ENCODE assay signal across 8 cellular contexts in genomic region chr1:235159930-235160329, GRCh38. TPM values are rescaled to one million over a fixed set of nuclear protein-coding genes. Genes with fewer than 3 reads are reported as not detected.
DNase-seq lines count a peak whose midpoint lies in the region; ATAC-seq, FAIRE-seq and TF ChIP-seq lines count a peak whose summit lies in the region.
"Not testable (repeated sequence)": the region's sequence is repeated elsewhere in the genome, so short reads cannot be mapped to it uniquely, and the experiment has no call there.

No MANE protein-coding gene starts in this region.

- BruUV-seq in endothelial cell of umbilical vein (replicated peaks; lab: Mats Ljungman, UMichigan): not testable (repeated sequence)

- not testable (repeated sequence) for TF ChIP-seq CTCF in DND-41 (IDR thresholded peaks at IDR 0.05; ENCODE audit: borderline replicate concordance, extremely low read depth, low read length, poor library complexity, severe bottlenecking); LNCaP clone FGC (IDR thresholded peaks at IDR 0.05; ENCODE audit: control insufficient read depth, extremely low read depth, insufficient read depth); endothelial cell of umbilical vein (IDR thresholded peaks at IDR 0.05; ENCODE audit: extremely low read depth in 1 of 2, insufficient read depth in 1 of 2, low read depth in 1 of 2, low read length in 2 of 2); ovary (IDR thresholded peaks at IDR 0.05)

- DNase-seq in DND-41; LNCaP clone FGC (ENCODE audit: low read depth); T-helper 17 cell; adipocyte (ENCODE audit: low read depth); endothelial cell of umbilical vein (ENCODE audit: low read depth, low spot score); ovary: not testable (repeated sequence)
- peak; percentile 11 for DNase-seq in left kidney (ENCODE audit: low read depth, low spot score)

- POLR2A ChIA-PET in endothelial cell of umbilical vein (lab: Charles Lee): interaction anchor here (0.7 to 1.0 kb wide), 2 partner anchors 32 to 773 kb away, joined by 4 read pairs; partner anchors contain the start of gene TOMM20

- H3K4me1 ChIP-seq in DND-41 (ENCODE audit: insufficient read depth, low read length) (peaks cover 44% of the 10 kb centered on the region), adipocyte (ENCODE audit: control insufficient read depth, insufficient read depth, low read length) (peaks cover 26% of the 10 kb centered on the region)
- H3K4me1 ChIP-seq in endothelial cell of umbilical vein (ENCODE audit: control insufficient read depth, extremely low read depth, insufficient read depth, low read length); ovary (ENCODE audit: insufficient read depth); urinary bladder (ENCODE audit: insufficient read depth): not testable (repeated sequence)

- H3K27ac ChIP-seq in DND-41 (ENCODE audit: low read length): peak overlapping the region; percentile 92
- H3K27ac ChIP-seq in endothelial cell of umbilical vein (ENCODE audit: insufficient read depth, low read depth, low read length); ovary; urinary bladder (ENCODE audit: low read depth): not testable (repeated sequence)

- H3K9me1 ChIP-seq in endothelial cell of umbilical vein (replicated peaks; ENCODE audit: control insufficient read depth, extremely low read depth, insufficient read depth, low read length): not testable (repeated sequence)

- H3K27ac Mint-ChIP-seq in T-helper 17 cell: not testable (repeated sequence)

- CTCF ChIA-PET in endothelial cell of umbilical vein (lab: Charles Lee): interaction anchor here (0.7 kb wide), 1 partner anchor 20 kb away, joined by 3 read pairs; no protein-coding TSS in a partner anchor

- WGBS in ovary, 3 donors: 79 to 81% (median 80%) methylated on average over 9 of the region's 9 CpGs
- 86% methylated on average over 9 of the region's 9 CpGs for WGBS in urinary bladder

- H3K4me2 ChIP-seq in DND-41 (ENCODE audit: insufficient read depth, low read length): peak overlapping the region; percentile 82
- peak overlapping the region; percentile 91 for H3K4me2 ChIP-seq in endothelial cell of umbilical vein (ENCODE audit: insufficient read depth, low read length)

- H4K20me1 ChIP-seq in DND-41 (ENCODE audit: insufficient read depth, low read length); endothelial cell of umbilical vein (replicated peaks; ENCODE audit: control insufficient read depth, extremely low read depth, insufficient read depth, low read length): not testable (repeated sequence)

- H3K4me3 Mint-ChIP-seq in T-helper 17 cell: peak overlapping the region; percentile 98

- H3K36me3 ChIP-seq in DND-41 (ENCODE audit: insufficient read depth, low read length) (peaks cover 42% of the 10 kb centered on the region), adipocyte (ENCODE audit: control insufficient read depth, insufficient read depth, low read length, severe bottlenecking) (peaks cover 29% of the 10 kb centered on the region)
- not testable (repeated sequence) for H3K36me3 ChIP-seq in endothelial cell of umbilical vein (ENCODE audit: control insufficient read depth in 2 of 2, extremely low read depth in 1 of 2, insufficient read depth in 2 of 2, low read length in 2 of 2); ovary; urinary bladder (ENCODE audit: insufficient read depth)

- intact Hi-C loops in endothelial cell of umbilical vein (cut with micrococcal nuclease): loop anchor here (5.0 kb wide), 1 partner anchor 167 kb away; the partner anchor contains the start of genes ARID4B and GGPS1
- intact Hi-C loops in ovary (cut with DNase I): not testable (repeated sequence)

- H3K4me3 ChIP-seq in DND-41 (ENCODE audit: low read depth in 1 of 2, low read length in 2 of 2) (peak overlapping the region; percentile 73 to 85; a peak in 3 of 4 replicates), LNCaP clone FGC (ENCODE audit: low read depth, low read length) (peak overlapping the region; percentile 91), adipocyte (ENCODE audit: low read length) (peak overlapping the region; percentile 92), endothelial cell of umbilical vein (replicated peaks in 1 of 3; ENCODE audit: insufficient read depth in 1 of 3, low read depth in 1 of 3, low read length in 3 of 3) (peak overlapping the region in 1 of 3 experiments; percentile 93), ovary (peak overlapping the region; percentile 77), urinary bladder (ENCODE audit: low read depth, low read length) (peak overlapping the region; percentile 66)

- not testable (repeated sequence) for H3K27me3 ChIP-seq in DND-41 (ENCODE audit: insufficient read depth, low read length, poor library complexity); adipocyte (replicated peaks; ENCODE audit: control insufficient read depth, insufficient read depth, low read length); endothelial cell of umbilical vein (ENCODE audit: control insufficient read depth in 2 of 2, insufficient read depth in 2 of 2, low read length in 2 of 2); ovary

- H3K27me3 Mint-ChIP-seq in T-helper 17 cell: not testable (repeated sequence)

- not testable (repeated sequence) for TF ChIP-seq EP300 in ovary (IDR thresholded peaks at IDR 0.05)

- FAIRE-seq in endothelial cell of umbilical vein (lab: Jason Lieb, UNC): not testable (repeated sequence)

- H3K4me1 Mint-ChIP-seq in T-helper 17 cell: peaks cover 19% of the 10 kb centered on the region

- not testable (repeated sequence) for H3K9me3 ChIP-seq in DND-41 (ENCODE audit: insufficient read depth, low read length, severe bottlenecking); T-helper 17 cell (ENCODE audit: control insufficient read depth, low read length, poor library complexity, severe bottlenecking); adipocyte (ENCODE audit: control insufficient read depth, low read length); endothelial cell of umbilical vein (replicated peaks; ENCODE audit: control insufficient read depth, insufficient read depth, low read length); ovary

- ATAC-seq in DND-41 (ENCODE audit: insufficient read depth, low read depth); T-helper 17 cell: not testable (repeated sequence)

- TF ChIP-seq POLR2A in endothelial cell of umbilical vein (IDR thresholded peaks at IDR 0.05; ENCODE audit: low read depth, low read length); ovary (IDR thresholded peaks at IDR 0.05): not testable (repeated sequence)

- H3K79me2 ChIP-seq in DND-41 (ENCODE audit: insufficient read depth, low read length) (peaks cover 53% of the 10 kb centered on the region), endothelial cell of umbilical vein (ENCODE audit: control insufficient read depth, insufficient read depth, low read length) (peaks cover 25% of the 10 kb centered on the region)

- H3K36me3 Mint-ChIP-seq in T-helper 17 cell (ENCODE audit: low read depth): not testable (repeated sequence)

- not testable (repeated sequence) for H2AFZ ChIP-seq in DND-41 (ENCODE audit: low read depth, low read length); endothelial cell of umbilical vein (ENCODE audit: low read depth, low read length)

- dilution Hi-C loops in endothelial cell of umbilical vein (cut with MboI; ENCODE audit: extremely low pct_ligation_motif_present, low sequenced_read_pairs): not testable (repeated sequence)

- H3K9ac ChIP-seq in DND-41 (ENCODE audit: low read depth, low read length): peak overlapping the region; percentile 78
- peak overlapping the region; percentile 96 for H3K9ac ChIP-seq in adipocyte (ENCODE audit: low read length)
- not testable (repeated sequence) for H3K9ac ChIP-seq in endothelial cell of umbilical vein (replicated peaks; ENCODE audit: extremely low read depth, insufficient read depth, low read length)

RNA-seq across cellular contexts. Expression of gene RBM34, which starts 1.1 kb away (rescaled TPM):
- 100 to 1,000 TPM; 147 to 148 TPM for total RNA-seq in T-helper 17 cell
- total RNA-seq in endothelial cell of umbilical vein: 78.4 and 80.7 TPM in 2 replicates
- polyA plus RNA-seq in endothelial cell of umbilical vein: 16.1 and 17.7 TPM in 2 replicates
- polyA plus RNA-seq in endothelial cell of umbilical vein (2011; cell fraction: cytosol; rRNA removed): 33.7 TPM in 2 replicates
- 19.6 and 27.0 TPM in 2 replicates for polyA plus RNA-seq in endothelial cell of umbilical vein (2011; cell fraction: nucleus; rRNA removed)
- polyA plus RNA-seq in endothelial cell of umbilical vein (2012): 75.8 and 104 TPM in 2 replicates
- polyA minus RNA-seq in endothelial cell of umbilical vein: 11.4 and 18.0 TPM in 2 replicates
- polyA minus RNA-seq in endothelial cell of umbilical vein (2011; cell fraction: cytosol; rRNA and poly(A)+ RNA removed): 14.8 TPM
- 18.8 and 27.2 TPM in 2 replicates for polyA minus RNA-seq in endothelial cell of umbilical vein (2011; cell fraction: nucleus; rRNA and poly(A)+ RNA removed)
- 10 to 100 TPM; 24.5 to 61.9 (median 56.1) TPM for total RNA-seq in ovary
- 10 to 100 TPM; 48.1 to 62.1 TPM for polyA plus RNA-seq in ovary
- total RNA-seq in urinary bladder: 53.8 TPM
- 60.3 TPM for polyA plus RNA-seq in urinary bladder

RNA-seq across cellular contexts. Expression of gene TOMM20, which starts 31.3 kb away (rescaled TPM):
- total RNA-seq in T-helper 17 cell (100 to 1,000 TPM; 105 to 112 TPM), endothelial cell of umbilical vein (98.4 and 108 TPM in 2 replicates), ovary (100 to 1,000 TPM; 104 to 153 (median 118) TPM), urinary bladder (78.2 TPM)
- polyA plus RNA-seq in endothelial cell of umbilical vein (31.8 and 42.5 TPM in 2 replicates), ovary (100 to 1,000 TPM; 120 to 124 TPM), urinary bladder (93.8 TPM)
- polyA plus RNA-seq in endothelial cell of umbilical vein (2011; cell fraction: cytosol; rRNA removed): 59.4 and 65.2 TPM in 2 replicates
- 27.6 and 30.6 TPM in 2 replicates for polyA plus RNA-seq in endothelial cell of umbilical vein (2011; cell fraction: nucleus; rRNA removed)
- polyA plus RNA-seq in endothelial cell of umbilical vein (2012): 84.6 and 120 TPM in 2 replicates
- 44.9 and 49.6 TPM in 2 replicates for polyA minus RNA-seq in endothelial cell of umbilical vein
- polyA minus RNA-seq in endothelial cell of umbilical vein (2011; cell fraction: cytosol; rRNA and poly(A)+ RNA removed): 42.7 TPM
- 24.0 and 25.6 TPM in 2 replicates for polyA minus RNA-seq in endothelial cell of umbilical vein (2011; cell fraction: nucleus; rRNA and poly(A)+ RNA removed)
